ENCODE assay signal across 38 cellular contexts in genomic region chr10:54853883-54854282, GRCh38. TPM values are rescaled to one million over a fixed set of nuclear protein-coding genes. Genes with fewer than 3 reads are reported as not detected.
"Had no signal": no experiment of that assay in that cellular context is flagged by ENCODE, and none has a peak within 500 bp of the region (broad histone marks: within the 10 kb centered on the region; RNA-seq: fewer than 3 reads in every experiment).

No MANE protein-coding gene starts in this region.

- H3K27me3 ChIP-seq: adrenal gland, ascending aorta, cardiac muscle cell had no signal

- H3K27ac ChIP-seq: adrenal gland, ascending aorta, cardiac muscle cell, VCaP had no signal

- H3K36me3 Mint-ChIP-seq: activated CD4-positive, alpha-beta memory T cell treated with anti-CD3 and anti-CD28 coated beads for 36 hours; activated naive CD4-positive, alpha-beta T cell treated with anti-CD3 and anti-CD28 coated beads, Interleukin-2, amount 50 U/mL, for 72 hours; activated naive CD8-positive, alpha-beta T cell treated with anti-CD3 and anti-CD28 coated beads for 36 hours; brain had no signal

- DNase-seq: activated B cell treated with CpG ODN at 0.5 μM for 24 hours; activated CD4-positive, alpha-beta memory T cell treated with anti-CD3 and anti-CD28 coated beads for 36 hours; activated CD4-positive, alpha-beta T cell treated with anti-CD3 and anti-CD28 coated beads for 4 hours; activated CD4-positive, alpha-beta T cell treated with anti-CD3 and anti-CD28 coated beads, Interleukin-2, amount 10 ng/mL, durations not matched to agents 24 days and 14 days; activated CD4-positive, alpha-beta T cell treated with anti-CD3 and anti-CD28 coated beads, Interleukin-2, amount 50 U/mL, for 1 hour; activated CD4-positive, alpha-beta T cell treated with anti-CD3 and anti-CD28 coated beads, Interleukin-2, amount 50 U/mL, for 4 hours; activated CD4-positive, CD25-positive, alpha-beta regulatory T cell treated with anti-CD3 and anti-CD28 coated beads, Interleukin-2, amount 50 U/mL, for 72 hours; activated CD8-positive, alpha-beta memory T cell treated with anti-CD3 and anti-CD28 coated beads, Interleukin-2, amount 50 U/mL, for 4 hours; activated CD8-positive, alpha-beta T cell treated with anti-CD3 and anti-CD28 coated beads for 36 hours; activated effector memory CD4-positive, alpha-beta T cell treated with anti-CD3 and anti-CD28 coated beads, Interleukin-2, amount 50 U/mL, for 16 hours; activated gamma-delta T cell treated with Interleukin-2 at 50 U/mL for 16 hours; activated naive CD4-positive, alpha-beta T cell; activated naive CD4-positive, alpha-beta T cell treated with anti-CD3 and anti-CD28 coated beads for 36 hours; activated naive CD4-positive, alpha-beta T cell treated with anti-CD3 and anti-CD28 coated beads, Interleukin-2, amount 50 U/mL, for 16 hours; activated naive CD8-positive, alpha-beta T cell treated with anti-CD3 and anti-CD28 coated beads for 36 hours; activated T-cell treated with anti-CD3 and anti-CD28 coated beads for 4 hours; activated T-cell treated with anti-CD3 and anti-CD28 coated beads, Interleukin-2, amount 50 U/mL, for 1 hour; activated T-cell treated with anti-CD3 and anti-CD28 coated beads, Interleukin-2, amount 50 U/mL, for 4 hours; activated T-cell treated with anti-CD3 and anti-CD28 coated beads, Interleukin-2, amount 50 U/mL, for 72 hours; adrenal gland; amniotic stem cell; caudate nucleus; cerebellar nuclear complex; T-helper 1 cell; T-helper 2 cell; T-helper 9 cell had no signal

- H3K4me3 Mint-ChIP-seq: activated B cell treated with CpG ODN at 0.5 μM for 24 hours; activated CD4-positive, alpha-beta memory T cell treated with anti-CD3 and anti-CD28 coated beads for 36 hours; activated CD4-positive, alpha-beta T cell treated with anti-CD3 and anti-CD28 coated beads, Interleukin-2, amount 10 ng/mL, durations not matched to agents 24 days and 14 days; activated CD8-positive, alpha-beta T cell treated with anti-CD3 and anti-CD28 coated beads for 36 hours; activated naive CD4-positive, alpha-beta T cell treated with anti-CD3 and anti-CD28 coated beads for 36 hours; activated naive CD8-positive, alpha-beta T cell treated with anti-CD3 and anti-CD28 coated beads for 36 hours; activated T-cell treated with anti-CD3 and anti-CD28 coated beads, Interleukin-2, amount 50 U/mL, for 4 hours; activated T-cell treated with anti-CD3 and anti-CD28 coated beads, Interleukin-2, amount 50 U/mL, for 72 hours; activated T-helper 1 cell treated with anti-CD3 and anti-CD28 coated beads, Interleukin-12 subunit alpha, Interleukin-12 subunit beta, Interleukin-2, Interleukin-4 antibody, amounts not matched to agents 30 ng/mL and 10 ng/mL and 1 ng/mL, durations not matched to agents 14 hours and 24 hours and 36 hours; activated T-helper 17 cell treated with anti-CD3 and anti-CD28 coated beads, Interleukin-2, amount 50 U/mL, for 72 hours; brain; central memory CD8-positive, alpha-beta T cell; T-helper 1 cell treated with Interleukin-12 subunit alpha and Interleukin-12 subunit beta and Interleukin-4 antibody, amounts not matched to agents 30 μg/mL and 1 μg/mL, for 36 hours; T-helper 2 cell treated with Interferon-gamma antibody and Interleukin-4, amounts not matched to agents 5 μg/mL and 100 μg/mL, for 36 hours had no signal

- ATAC-seq: activated CD8-positive, alpha-beta T cell treated with anti-CD3 and anti-CD28 coated beads for 36 hours; activated naive CD4-positive, alpha-beta T cell treated with anti-CD3 and anti-CD28 coated beads, Interleukin-2, amount 50 U/mL, for 72 hours; activated T-cell treated with anti-CD3 and anti-CD28 coated beads, Interleukin-2, amount 50 U/mL, for 72 hours; activated T-helper 17 cell treated with anti-CD3 and anti-CD28 coated beads, Interleukin-2, amount 50 U/mL, for 72 hours had no signal

- H3K9me3 Mint-ChIP-seq: activated B cell treated with CpG ODN at 0.5 μM for 24 hours; activated CD4-positive, alpha-beta T cell treated with anti-CD3 and anti-CD28 coated beads, Interleukin-2, amount 10 ng/mL, durations not matched to agents 24 days and 14 days; activated T-helper 17 cell treated with anti-CD3 and anti-CD28 coated beads, Interleukin-2, amount 50 U/mL, for 72 hours; brain had no signal

- H3K36me3 ChIP-seq: adrenal gland, ascending aorta, cardiac muscle cell had no signal

- H3K4me1 Mint-ChIP-seq: activated B cell treated with CpG ODN at 0.5 μM for 24 hours; activated CD4-positive, alpha-beta T cell treated with anti-CD3 and anti-CD28 coated beads, Interleukin-2, amount 10 ng/mL, durations not matched to agents 24 days and 14 days; activated naive CD8-positive, alpha-beta T cell treated with anti-CD3 and anti-CD28 coated beads for 36 hours; activated T-helper 17 cell treated with anti-CD3 and anti-CD28 coated beads, Interleukin-2, amount 50 U/mL, for 72 hours; brain; central memory CD8-positive, alpha-beta T cell had no signal

- H3K27ac Mint-ChIP-seq: activated B cell treated with CpG ODN at 0.5 μM for 24 hours; activated CD4-positive, alpha-beta memory T cell treated with anti-CD3 and anti-CD28 coated beads for 36 hours; activated CD4-positive, alpha-beta T cell treated with anti-CD3 and anti-CD28 coated beads, Interleukin-2, amount 10 ng/mL, durations not matched to agents 24 days and 14 days; activated CD8-positive, alpha-beta T cell treated with anti-CD3 and anti-CD28 coated beads for 36 hours; activated naive CD4-positive, alpha-beta T cell treated with anti-CD3 and anti-CD28 coated beads for 36 hours; activated naive CD4-positive, alpha-beta T cell treated with anti-CD3 and anti-CD28 coated beads, Interleukin-2, amount 50 U/mL, for 72 hours; activated naive CD8-positive, alpha-beta T cell treated with anti-CD3 and anti-CD28 coated beads for 36 hours; activated T-cell treated with anti-CD3 and anti-CD28 coated beads, Interleukin-2, amount 50 U/mL, for 72 hours; activated T-helper 1 cell treated with anti-CD3 and anti-CD28 coated beads, Interleukin-12 subunit alpha, Interleukin-12 subunit beta, Interleukin-2, Interleukin-4 antibody, amounts not matched to agents 30 ng/mL and 10 ng/mL and 1 ng/mL, durations not matched to agents 14 hours and 24 hours and 36 hours; activated T-helper 17 cell treated with anti-CD3 and anti-CD28 coated beads, Interleukin-2, amount 50 U/mL, for 72 hours; brain; T-helper 1 cell treated with Interleukin-12 subunit alpha and Interleukin-12 subunit beta and Interleukin-4 antibody, amounts not matched to agents 30 μg/mL and 1 μg/mL, for 36 hours; T-helper 2 cell treated with Interferon-gamma antibody and Interleukin-4, amounts not matched to agents 5 μg/mL and 100 μg/mL, for 36 hours had no signal

- H3K9me3 ChIP-seq: adrenal gland, ascending aorta had no signal

- H3K4me3 ChIP-seq: adrenal gland, ascending aorta, cardiac muscle cell had no signal

- H3K4me1 ChIP-seq: adrenal gland, ascending aorta had no signal

RNA-seq across cellular contexts. Expression of gene PCDH15, which starts 52.9 kb away (rescaled TPM):
- total RNA-seq: activated B cell treated with CpG ODN at 0.5 μM for 24 hours; activated CD4-positive, alpha-beta memory T cell treated with anti-CD3 and anti-CD28 coated beads for 36 hours; activated CD4-positive, alpha-beta T cell treated with anti-CD3 and anti-CD28 coated beads, Interleukin-2, amount 10 ng/mL, durations not matched to agents 24 days and 14 days; activated CD8-positive, alpha-beta memory T cell treated with anti-CD3 and anti-CD28 coated beads for 36 hours; activated CD8-positive, alpha-beta T cell treated with anti-CD3 and anti-CD28 coated beads for 36 hours; activated naive CD4-positive, alpha-beta T cell treated with anti-CD3 and anti-CD28 coated beads for 36 hours; activated naive CD4-positive, alpha-beta T cell treated with anti-CD3 and anti-CD28 coated beads, Interleukin-2, amount 50 U/mL, for 72 hours; activated naive CD8-positive, alpha-beta T cell treated with anti-CD3 and anti-CD28 coated beads for 36 hours; activated T-cell treated with anti-CD3 and anti-CD28 coated beads, Interleukin-2, amount 50 U/mL, for 4 hours; activated T-cell treated with anti-CD3 and anti-CD28 coated beads, Interleukin-2, amount 50 U/mL, for 72 hours; activated T-helper 1 cell treated with anti-CD3 and anti-CD28 coated beads, Interleukin-12 subunit alpha, Interleukin-12 subunit beta, Interleukin-2, Interleukin-4 antibody, amounts not matched to agents 30 ng/mL and 10 ng/mL and 1 ng/mL, durations not matched to agents 14 hours and 24 hours and 36 hours; activated T-helper 17 cell treated with anti-CD3 and anti-CD28 coated beads, Interleukin-2, amount 50 U/mL, for 72 hours; ascending aorta; bronchial epithelial cell had no signal
- polyA plus RNA-seq: cardiac muscle cell had no signal
